In genomic region chr11:102620858-102621561, GRCh38 we compare ENCODE assay signal across 12 cellular contexts. TPM values are rescaled to one million over a fixed set of nuclear protein-coding genes. Genes with fewer than 3 reads are reported as not detected.
DNase-seq lines count a peak whose midpoint lies in the region; ATAC-seq and TF ChIP-seq lines count a peak whose summit lies in the region.
"Had no signal": no experiment of that assay in that cellular context is flagged by ENCODE, and none has a peak within 500 bp of the region (broad histone marks: within the 10 kb centered on the region; RNA-seq: fewer than 3 reads in every experiment).

No MANE protein-coding gene starts in this region.

- no peak overlapping the region for H3K4me3 ChIP-seq in fibroblast of lung (replicated peaks in 1 of 4; ENCODE audit: control extremely low read depth in 1 of 4, insufficient read depth in 1 of 4, low read depth in 3 of 4, low read length in 4 of 4)
- H3K4me3 ChIP-seq: esophagus squamous epithelium had no signal

- DNase-seq in EH (ENCODE audit: low read depth) (peak; percentile 72), HT1080 (ENCODE audit: low read depth) (peak; percentile 46), fibroblast of lung (ENCODE audit: low read depth in 2 of 2) (peak; percentile 65 to 81), NCI-H2227 treated with DMSO at 0.1 percent for 48 hours (lab: John Stamatoyannopoulos, UW) (no peak), NCI-H1930 (lab: John Stamatoyannopoulos, UW) (no peak)
- DNase-seq in stimulated activated naive CD8-positive, alpha-beta T cell treated with anti-CD3 and anti-CD28 coated beads, Interleukin-15, Interleukin-2, amounts not matched to agents 100 U/mL and 50 U/mL, for 24 hours: no peak
- DNase-seq in stimulated activated CD4-positive, alpha-beta T cell treated with anti-CD3 and anti-CD28 coated beads, Interleukin-4, amount 100 ng/mL, for 24 hours: no peak
- DNase-seq: activated gamma-delta T cell; CD4-positive, alpha-beta memory T cell; esophagus squamous epithelium; NCI-H446 had no signal

- H3K79me2 ChIP-seq in fibroblast of lung (ENCODE audit: control insufficient read depth, insufficient read depth, low read length): no peaks in the 10 kb centered on the region

- H4K20me1 ChIP-seq in fibroblast of lung (ENCODE audit: control insufficient read depth, extremely low read depth, insufficient read depth, low read length): no peaks in the 10 kb centered on the region

- ATAC-seq in GM21390 (IDR thresholded peaks at IDR 0.05; ENCODE audit: unreplicated experiment): peak; percentile 93
- no peak for ATAC-seq in stimulated activated naive CD8-positive, alpha-beta T cell treated with anti-CD3 and anti-CD28 coated beads, Interleukin-15, Interleukin-2, amounts not matched to agents 100 U/mL and 50 U/mL, for 24 hours

- H3K9me3 ChIP-seq in fibroblast of lung (ENCODE audit: control insufficient read depth, insufficient read depth, low read depth, low read length): no peaks in the 10 kb centered on the region
- H3K9me3 ChIP-seq: esophagus squamous epithelium had no signal

- TF ChIP-seq CTCF in fibroblast of lung (conservative IDR thresholded peaks at IDR 0.05 in 1 of 2, IDR thresholded peaks at IDR 0.05 in 1 of 2; ENCODE audit: low read depth in 1 of 2, low read length in 2 of 2): no peak

- H3K27me3 ChIP-seq in fibroblast of lung (ENCODE audit: control insufficient read depth, insufficient read depth, low read length): no peaks in the 10 kb centered on the region
- H3K27me3 ChIP-seq: esophagus squamous epithelium had no signal

- no peak overlapping the region for H3K9ac ChIP-seq in fibroblast of lung (ENCODE audit: insufficient read depth, low read length)

- no peak overlapping the region for H2AFZ ChIP-seq in fibroblast of lung (ENCODE audit: low read length)

- no peaks in the 10 kb centered on the region for H3K36me3 ChIP-seq in fibroblast of lung (ENCODE audit: control insufficient read depth, insufficient read depth, low read length)
- H3K36me3 ChIP-seq: esophagus squamous epithelium had no signal

- H3K4me2 ChIP-seq in fibroblast of lung (ENCODE audit: extremely low read depth, insufficient read depth, low read length): no peak overlapping the region

- H3K27ac ChIP-seq in fibroblast of lung (ENCODE audit: insufficient read depth, low read length): no peak overlapping the region
- H3K27ac ChIP-seq: esophagus squamous epithelium had no signal

- H3K4me1 ChIP-seq in fibroblast of lung (ENCODE audit: control insufficient read depth, extremely low read depth, insufficient read depth, low read length): no peaks in the 10 kb centered on the region

RNA-seq across cellular contexts. Expression of gene MMP20, which starts 4.1 kb away (rescaled TPM):
- not detected in 2 replicates for total RNA-seq in HT1080 (2014; rRNA removed; shearing (Covaris generic))
- not detected in 2 replicates for polyA plus RNA-seq in HT1080 (2015; cell fraction: cytosol; rRNA removed)
- not detected in 2 replicates for polyA plus RNA-seq in HT1080 (2015; cell fraction: nucleus; rRNA removed)
- total RNA-seq in fibroblast of lung: not detected in 2 replicates
- not detected in 2 replicates for polyA plus RNA-seq in fibroblast of lung
- not detected in 2 replicates for polyA plus RNA-seq in fibroblast of lung (2012)
- polyA minus RNA-seq in fibroblast of lung (ENCODE audit: low replicate concordance): not detected in 2 replicates
- total RNA-seq: CD4-positive, alpha-beta memory T cell; esophagus squamous epithelium had no signal
- polyA plus RNA-seq: CD4-positive, alpha-beta memory T cell had no signal

Comparison
In these comparisons a context has a peak if more than half of its experiments do, and no peak if none do; other contexts are left out.
1. DNase-seq: peak in EH (single experiment), HT1080 (single experiment) and fibroblast of lung (2 of 2); none in stimulated activated naive CD8-positive, alpha-beta T cell treated with anti-CD3 and anti-CD28 coated beads, Interleukin-15, Interleukin-2, amounts not matched to agents 100 U/mL and 50 U/mL, for 24 hours (single experiment), NCI-H2227 treated with DMSO at 0.1 percent for 48 hours (single experiment), stimulated activated CD4-positive, alpha-beta T cell treated with anti-CD3 and anti-CD28 coated beads, Interleukin-4, amount 100 ng/mL, for 24 hours (single experiment) and NCI-H1930 (0 of 2).